9 cellular contexts compared by ENCODE assay signal in genomic region chr18:82626-83209, GRCh38. TPM values are rescaled to one million over a fixed set of nuclear protein-coding genes. Genes with fewer than 3 reads are reported as not detected.
"Had no signal": no experiment of that assay in that cellular context is flagged by ENCODE, and none has a peak within 500 bp of the region (broad histone marks: within the 10 kb centered on the region; RNA-seq: fewer than 3 reads in every experiment).

No MANE protein-coding gene starts in this region.

RNA-seq across cellular contexts. Expression of gene TUBB8B, which starts 33.3 kb away (rescaled TPM):
- total RNA-seq: IMR-90; M059J; OCI-LY7; PC-3; Right ventricle myocardium inferior; SJCRH30; T-cell; T-helper 2 cell treated with Interferon-gamma antibody and Interleukin-4, amounts not matched to agents 100 ng/mL and 5 ng/mL, for 36 hours had no signal
- polyA plus RNA-seq: IMR-90, SK-N-SH had no signal
